2 cellular contexts compared by ENCODE assay signal in the genomic region with DNA sequence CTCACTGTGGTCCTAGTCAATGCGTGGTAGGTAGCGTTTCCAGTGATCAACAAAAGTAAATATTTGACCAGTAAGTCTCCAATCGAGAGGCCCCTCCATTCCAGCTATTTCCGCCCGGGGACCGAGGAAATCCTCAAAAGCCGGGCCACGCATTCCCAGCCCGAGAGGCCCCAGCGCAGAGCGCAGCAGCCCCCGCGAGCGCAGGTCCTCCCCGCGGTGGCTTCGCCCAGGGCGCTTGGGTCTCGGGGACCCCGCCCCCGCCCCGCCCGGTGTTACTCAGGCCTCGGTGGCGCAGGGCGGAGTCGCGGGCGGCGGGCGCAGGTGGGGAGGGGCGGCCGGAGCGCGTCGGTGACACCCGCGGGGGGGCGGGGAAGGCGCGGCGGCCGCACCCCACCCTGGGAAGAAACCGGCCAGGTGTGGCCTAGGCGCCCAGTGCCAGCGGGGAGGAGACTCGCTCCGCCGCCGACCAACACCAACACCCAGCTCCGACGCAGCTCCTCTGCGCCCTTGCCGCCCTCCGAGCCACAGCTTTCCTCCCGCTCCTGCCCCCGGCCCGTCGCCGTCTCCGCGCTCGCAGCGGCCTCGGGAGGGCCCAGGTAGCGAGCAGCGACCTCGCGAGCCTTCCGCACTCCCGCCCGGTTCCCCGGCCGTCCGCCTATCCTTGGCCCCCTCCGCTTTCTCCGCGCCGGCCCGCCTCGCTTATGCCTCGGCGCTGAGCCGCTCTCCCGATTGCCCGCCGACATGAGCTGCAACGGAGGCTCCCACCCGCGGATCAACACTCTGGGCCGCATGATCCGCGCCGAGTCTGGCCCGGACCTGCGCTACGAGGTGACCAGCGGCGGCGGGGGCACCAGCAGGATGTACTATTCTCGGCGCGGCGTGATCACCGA.
TF ChIP-seq lines count a peak whose summit lies in the region.

A gene with protein sequence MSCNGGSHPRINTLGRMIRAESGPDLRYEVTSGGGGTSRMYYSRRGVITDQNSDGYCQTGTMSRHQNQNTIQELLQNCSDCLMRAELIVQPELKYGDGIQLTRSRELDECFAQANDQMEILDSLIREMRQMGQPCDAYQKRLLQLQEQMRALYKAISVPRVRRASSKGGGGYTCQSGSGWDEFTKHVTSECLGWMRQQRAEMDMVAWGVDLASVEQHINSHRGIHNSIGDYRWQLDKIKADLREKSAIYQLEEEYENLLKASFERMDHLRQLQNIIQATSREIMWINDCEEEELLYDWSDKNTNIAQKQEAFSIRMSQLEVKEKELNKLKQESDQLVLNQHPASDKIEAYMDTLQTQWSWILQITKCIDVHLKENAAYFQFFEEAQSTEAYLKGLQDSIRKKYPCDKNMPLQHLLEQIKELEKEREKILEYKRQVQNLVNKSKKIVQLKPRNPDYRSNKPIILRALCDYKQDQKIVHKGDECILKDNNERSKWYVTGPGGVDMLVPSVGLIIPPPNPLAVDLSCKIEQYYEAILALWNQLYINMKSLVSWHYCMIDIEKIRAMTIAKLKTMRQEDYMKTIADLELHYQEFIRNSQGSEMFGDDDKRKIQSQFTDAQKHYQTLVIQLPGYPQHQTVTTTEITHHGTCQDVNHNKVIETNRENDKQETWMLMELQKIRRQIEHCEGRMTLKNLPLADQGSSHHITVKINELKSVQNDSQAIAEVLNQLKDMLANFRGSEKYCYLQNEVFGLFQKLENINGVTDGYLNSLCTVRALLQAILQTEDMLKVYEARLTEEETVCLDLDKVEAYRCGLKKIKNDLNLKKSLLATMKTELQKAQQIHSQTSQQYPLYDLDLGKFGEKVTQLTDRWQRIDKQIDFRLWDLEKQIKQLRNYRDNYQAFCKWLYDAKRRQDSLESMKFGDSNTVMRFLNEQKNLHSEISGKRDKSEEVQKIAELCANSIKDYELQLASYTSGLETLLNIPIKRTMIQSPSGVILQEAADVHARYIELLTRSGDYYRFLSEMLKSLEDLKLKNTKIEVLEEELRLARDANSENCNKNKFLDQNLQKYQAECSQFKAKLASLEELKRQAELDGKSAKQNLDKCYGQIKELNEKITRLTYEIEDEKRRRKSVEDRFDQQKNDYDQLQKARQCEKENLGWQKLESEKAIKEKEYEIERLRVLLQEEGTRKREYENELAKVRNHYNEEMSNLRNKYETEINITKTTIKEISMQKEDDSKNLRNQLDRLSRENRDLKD (N-terminal part only) (plus strand): TSS at position 497 of the 890 bp plus-strand sequence. CDS start 245 bp downstream, at position 742.

TF ChIP-seq in HEK293, 187 proteins besides CTCF, POLR2A, EP300 and RAD21 (continued from another document and continues in another):
- TF ChIP-seq, protein P1, sequence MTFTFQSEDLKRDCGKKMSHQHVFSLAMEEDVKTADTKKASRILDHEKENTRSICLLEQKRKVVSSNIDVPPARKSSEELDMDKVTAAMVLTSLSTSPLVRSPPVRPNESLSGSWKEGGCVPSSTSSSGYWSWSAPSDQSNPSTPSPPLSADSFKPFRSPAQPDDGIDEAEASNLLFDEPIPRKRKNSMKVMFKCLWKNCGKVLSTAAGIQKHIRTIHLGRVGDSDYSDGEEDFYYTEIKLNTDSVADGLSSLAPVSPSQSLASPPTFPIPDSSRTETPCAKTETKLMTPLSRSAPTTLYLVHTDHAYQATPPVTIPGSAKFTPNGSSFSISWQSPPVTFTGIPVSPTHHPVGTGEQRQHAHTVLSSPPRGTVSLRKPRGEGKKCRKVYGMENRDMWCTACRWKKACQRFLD (tag by site-specific recombination; IDR thresholded peaks at IDR 0.05), result no peak
- TF ChIP-seq KLF10 (tag by site-specific recombination; IDR thresholded peaks at IDR 0.05) (peak; percentile 83), ZFHX2 (tag by site-specific recombination; conservative IDR thresholded peaks at IDR 0.05) (peak; percentile 56; the same call in 1 of the 2 replicates), MYNN (tag by site-specific recombination; IDR thresholded peaks at IDR 0.05; ENCODE audit: borderline replicate concordance) (peak; percentile 35; the same call in 1 of the 2 replicates), ZBTB17 (tag by site-specific recombination; IDR thresholded peaks at IDR 0.05) (peak; percentile 92), ZBTB7A (tag by site-specific recombination; IDR thresholded peaks at IDR 0.05; ENCODE audit: low read depth) (peak; percentile 39; the same call in 1 of the 2 replicates), ZNF843 (tag by site-specific recombination; IDR thresholded peaks at IDR 0.05) (0 out of 2 replicates have a peak, but pooled peaks have one; percentile 20), ZNF785 (tag by site-specific recombination; IDR thresholded peaks at IDR 0.05) (no peak)
- TF ChIP-seq, protein P2, sequence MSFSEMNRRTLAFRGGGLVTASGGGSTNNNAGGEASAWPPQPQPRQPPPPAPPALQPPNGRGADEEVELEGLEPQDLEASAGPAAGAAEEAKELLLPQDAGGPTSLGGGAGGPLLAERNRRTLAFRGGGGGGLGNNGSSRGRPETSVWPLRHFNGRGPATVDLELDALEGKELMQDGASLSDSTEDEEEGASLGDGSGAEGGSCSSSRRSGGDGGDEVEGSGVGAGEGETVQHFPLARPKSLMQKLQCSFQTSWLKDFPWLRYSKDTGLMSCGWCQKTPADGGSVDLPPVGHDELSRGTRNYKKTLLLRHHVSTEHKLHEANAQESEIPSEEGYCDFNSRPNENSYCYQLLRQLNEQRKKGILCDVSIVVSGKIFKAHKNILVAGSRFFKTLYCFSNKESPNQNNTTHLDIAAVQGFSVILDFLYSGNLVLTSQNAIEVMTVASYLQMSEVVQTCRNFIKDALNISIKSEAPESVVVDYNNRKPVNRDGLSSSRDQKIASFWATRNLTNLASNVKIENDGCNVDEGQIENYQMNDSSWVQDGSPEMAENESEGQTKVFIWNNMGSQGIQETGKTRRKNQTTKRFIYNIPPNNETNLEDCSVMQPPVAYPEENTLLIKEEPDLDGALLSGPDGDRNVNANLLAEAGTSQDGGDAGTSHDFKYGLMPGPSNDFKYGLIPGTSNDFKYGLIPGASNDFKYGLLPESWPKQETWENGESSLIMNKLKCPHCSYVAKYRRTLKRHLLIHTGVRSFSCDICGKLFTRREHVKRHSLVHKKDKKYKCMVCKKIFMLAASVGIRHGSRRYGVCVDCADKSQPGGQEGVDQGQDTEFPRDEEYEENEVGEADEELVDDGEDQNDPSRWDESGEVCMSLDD (tag by site-specific recombination; IDR thresholded peaks at IDR 0.05), result peak; percentile 65
- TF ChIP-seq, protein P3, sequence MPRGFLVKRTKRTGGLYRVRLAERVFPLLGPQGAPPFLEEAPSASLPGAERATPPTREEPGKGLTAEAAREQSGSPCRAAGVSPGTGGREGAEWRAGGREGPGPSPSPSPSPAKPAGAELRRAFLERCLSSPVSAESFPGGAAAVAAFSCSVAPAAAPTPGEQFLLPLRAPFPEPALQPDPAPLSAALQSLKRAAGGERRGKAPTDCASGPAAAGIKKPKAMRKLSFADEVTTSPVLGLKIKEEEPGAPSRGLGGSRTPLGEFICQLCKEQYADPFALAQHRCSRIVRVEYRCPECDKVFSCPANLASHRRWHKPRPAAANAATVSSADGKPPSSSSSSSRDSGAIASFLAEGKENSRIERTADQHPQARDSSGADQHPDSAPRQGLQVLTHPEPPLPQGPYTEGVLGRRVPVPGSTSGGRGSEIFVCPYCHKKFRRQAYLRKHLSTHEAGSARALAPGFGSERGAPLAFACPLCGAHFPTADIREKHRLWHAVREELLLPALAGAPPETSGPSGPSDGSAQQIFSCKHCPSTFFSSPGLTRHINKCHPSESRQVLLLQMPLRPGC (tag by site-specific recombination; IDR thresholded peaks at IDR 0.05), result peak; percentile 13; the same call in 1 of the 2 replicates

TF ChIP-seq in HepG2, 621 proteins besides CTCF, POLR2A, EP300 and RAD21 (continued from another document and continues in another):
- TF ChIP-seq, protein P4, sequence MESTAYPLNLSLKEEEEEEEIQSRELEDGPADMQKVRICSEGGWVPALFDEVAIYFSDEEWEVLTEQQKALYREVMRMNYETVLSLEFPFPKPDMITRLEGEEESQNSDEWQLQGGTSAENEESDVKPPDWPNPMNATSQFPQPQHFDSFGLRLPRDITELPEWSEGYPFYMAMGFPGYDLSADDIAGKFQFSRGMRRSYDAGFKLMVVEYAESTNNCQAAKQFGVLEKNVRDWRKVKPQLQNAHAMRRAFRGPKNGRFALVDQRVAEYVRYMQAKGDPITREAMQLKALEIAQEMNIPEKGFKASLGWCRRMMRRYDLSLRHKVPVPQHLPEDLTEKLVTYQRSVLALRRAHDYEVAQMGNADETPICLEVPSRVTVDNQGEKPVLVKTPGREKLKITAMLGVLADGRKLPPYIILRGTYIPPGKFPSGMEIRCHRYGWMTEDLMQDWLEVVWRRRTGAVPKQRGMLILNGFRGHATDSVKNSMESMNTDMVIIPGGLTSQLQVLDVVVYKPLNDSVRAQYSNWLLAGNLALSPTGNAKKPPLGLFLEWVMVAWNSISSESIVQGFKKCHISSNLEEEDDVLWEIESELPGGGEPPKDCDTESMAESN (CRISPR knock-in tag; conservative IDR thresholded peaks at IDR 0.05), result 0 out of 2 replicates have a peak, but pooled peaks have one; percentile 79
- TF ChIP-seq ZNF232 (CRISPR knock-in tag; IDR thresholded peaks at IDR 0.05; ENCODE audit: borderline replicate concordance) (peak; percentile 48), ZNF781 (CRISPR knock-in tag; IDR thresholded peaks at IDR 0.05; ENCODE audit: borderline replicate concordance, not compliant biosample characterization) (peak; percentile 27), ZFYVE20 (CRISPR knock-in tag; IDR thresholded peaks at IDR 0.05; ENCODE audit: borderline replicate concordance, low read depth) (0 out of 2 replicates have a peak, but pooled peaks have one; percentile 16), CEBPG (CRISPR knock-in tag; IDR thresholded peaks at IDR 0.05) (peak; percentile 29; the same call in 1 of the 2 replicates), TBL1XR1 (IDR thresholded peaks at IDR 0.05; ENCODE audit: borderline replicate concordance, low read length, partially characterized antibody) (peak; percentile 88), ZNF550 (CRISPR knock-in tag; IDR thresholded peaks at IDR 0.05; ENCODE audit: borderline replicate concordance) (peak; percentile 91; the same call in 1 of the 2 replicates), ZNF24 (IDR thresholded peaks at IDR 0.05) (no peak)
- TF ChIP-seq, protein P5, sequence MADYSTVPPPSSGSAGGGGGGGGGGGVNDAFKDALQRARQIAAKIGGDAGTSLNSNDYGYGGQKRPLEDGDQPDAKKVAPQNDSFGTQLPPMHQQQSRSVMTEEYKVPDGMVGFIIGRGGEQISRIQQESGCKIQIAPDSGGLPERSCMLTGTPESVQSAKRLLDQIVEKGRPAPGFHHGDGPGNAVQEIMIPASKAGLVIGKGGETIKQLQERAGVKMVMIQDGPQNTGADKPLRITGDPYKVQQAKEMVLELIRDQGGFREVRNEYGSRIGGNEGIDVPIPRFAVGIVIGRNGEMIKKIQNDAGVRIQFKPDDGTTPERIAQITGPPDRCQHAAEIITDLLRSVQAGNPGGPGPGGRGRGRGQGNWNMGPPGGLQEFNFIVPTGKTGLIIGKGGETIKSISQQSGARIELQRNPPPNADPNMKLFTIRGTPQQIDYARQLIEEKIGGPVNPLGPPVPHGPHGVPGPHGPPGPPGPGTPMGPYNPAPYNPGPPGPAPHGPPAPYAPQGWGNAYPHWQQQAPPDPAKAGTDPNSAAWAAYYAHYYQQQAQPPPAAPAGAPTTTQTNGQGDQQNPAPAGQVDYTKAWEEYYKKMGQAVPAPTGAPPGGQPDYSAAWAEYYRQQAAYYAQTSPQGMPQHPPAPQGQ (CRISPR knock-in tag; IDR thresholded peaks at IDR 0.05; ENCODE audit: borderline replicate concordance), result no peak
- TF ChIP-seq, protein P6, sequence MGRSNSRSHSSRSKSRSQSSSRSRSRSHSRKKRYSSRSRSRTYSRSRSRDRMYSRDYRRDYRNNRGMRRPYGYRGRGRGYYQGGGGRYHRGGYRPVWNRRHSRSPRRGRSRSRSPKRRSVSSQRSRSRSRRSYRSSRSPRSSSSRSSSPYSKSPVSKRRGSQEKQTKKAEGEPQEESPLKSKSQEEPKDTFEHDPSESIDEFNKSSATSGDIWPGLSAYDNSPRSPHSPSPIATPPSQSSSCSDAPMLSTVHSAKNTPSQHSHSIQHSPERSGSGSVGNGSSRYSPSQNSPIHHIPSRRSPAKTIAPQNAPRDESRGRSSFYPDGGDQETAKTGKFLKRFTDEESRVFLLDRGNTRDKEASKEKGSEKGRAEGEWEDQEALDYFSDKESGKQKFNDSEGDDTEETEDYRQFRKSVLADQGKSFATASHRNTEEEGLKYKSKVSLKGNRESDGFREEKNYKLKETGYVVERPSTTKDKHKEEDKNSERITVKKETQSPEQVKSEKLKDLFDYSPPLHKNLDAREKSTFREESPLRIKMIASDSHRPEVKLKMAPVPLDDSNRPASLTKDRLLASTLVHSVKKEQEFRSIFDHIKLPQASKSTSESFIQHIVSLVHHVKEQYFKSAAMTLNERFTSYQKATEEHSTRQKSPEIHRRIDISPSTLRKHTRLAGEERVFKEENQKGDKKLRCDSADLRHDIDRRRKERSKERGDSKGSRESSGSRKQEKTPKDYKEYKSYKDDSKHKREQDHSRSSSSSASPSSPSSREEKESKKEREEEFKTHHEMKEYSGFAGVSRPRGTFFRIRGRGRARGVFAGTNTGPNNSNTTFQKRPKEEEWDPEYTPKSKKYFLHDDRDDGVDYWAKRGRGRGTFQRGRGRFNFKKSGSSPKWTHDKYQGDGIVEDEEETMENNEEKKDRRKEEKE (IDR thresholded peaks at IDR 0.05), result no peak
- TF ChIP-seq, protein P7, sequence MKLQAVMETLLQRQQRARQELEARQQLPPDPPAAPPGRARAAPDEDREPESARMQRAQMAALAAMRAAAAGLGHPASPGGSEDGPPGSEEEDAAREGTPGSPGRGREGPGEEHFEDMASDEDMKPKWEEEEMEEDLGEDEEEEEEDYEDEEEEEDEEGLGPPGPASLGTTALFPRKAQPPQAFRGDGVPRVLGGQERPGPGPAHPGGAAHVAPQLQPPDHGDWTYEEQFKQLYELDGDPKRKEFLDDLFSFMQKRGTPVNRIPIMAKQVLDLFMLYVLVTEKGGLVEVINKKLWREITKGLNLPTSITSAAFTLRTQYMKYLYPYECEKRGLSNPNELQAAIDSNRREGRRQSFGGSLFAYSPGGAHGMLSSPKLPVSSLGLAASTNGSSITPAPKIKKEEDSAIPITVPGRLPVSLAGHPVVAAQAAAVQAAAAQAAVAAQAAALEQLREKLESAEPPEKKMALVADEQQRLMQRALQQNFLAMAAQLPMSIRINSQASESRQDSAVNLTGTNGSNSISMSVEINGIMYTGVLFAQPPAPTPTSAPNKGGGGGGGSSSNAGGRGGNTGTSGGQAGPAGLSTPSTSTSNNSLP (IDR thresholded peaks at IDR 0.05; ENCODE audit: low read depth, low read length), result no peak; the same call in 1 of the 2 replicates
